Comparison of ENCODE assay signal across 4 cellular contexts in genomic region chr6:28502709-28503305, GRCh38. TPM values are rescaled to one million over a fixed set of nuclear protein-coding genes. Genes with fewer than 3 reads are reported as not detected.
"Had no signal": no experiment of that assay in that cellular context is flagged by ENCODE, and none has a peak within 500 bp of the region (broad histone marks: within the 10 kb centered on the region; RNA-seq: fewer than 3 reads in every experiment).

No MANE protein-coding gene starts in this region.

RNA-seq across cellular contexts. Expression of gene GPX6, which starts 12.8 kb away (rescaled TPM):
- total RNA-seq: HT-29, HT1080, IMR-90 had no signal
- polyA plus RNA-seq: IgD-negative memory B cell, IMR-90 had no signal

RNA-seq across cellular contexts. Expression of gene GPX5, which starts 22.9 kb away (rescaled TPM):
- total RNA-seq: HT-29, HT1080, IMR-90 had no signal
- polyA plus RNA-seq: IgD-negative memory B cell, IMR-90 had no signal
